In the genomic region with DNA sequence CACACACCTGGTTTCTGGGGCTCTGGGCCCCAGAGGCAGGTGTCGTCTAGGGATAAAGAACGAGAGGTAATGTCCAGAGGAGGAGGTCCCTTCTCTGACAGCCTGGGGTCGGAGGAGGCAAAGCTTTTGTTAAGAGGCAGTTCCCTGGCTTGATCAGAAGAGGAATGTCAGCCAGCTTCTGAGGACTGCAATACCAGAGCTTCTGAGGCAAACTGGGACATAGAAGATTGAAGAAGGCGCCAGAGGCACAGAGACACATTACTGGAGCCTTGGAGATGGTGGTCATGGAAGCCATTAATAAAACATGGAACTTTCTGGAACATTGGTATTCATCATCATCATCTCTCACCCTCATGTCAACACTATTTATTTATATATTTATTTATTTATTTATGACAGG, we compare ENCODE assay signal across 11 cellular contexts. TPM values are rescaled to one million over a fixed set of nuclear protein-coding genes. Genes with fewer than 3 reads are reported as not detected.
DNase-seq lines count a peak whose midpoint lies in the region; ATAC-seq and TF ChIP-seq lines count a peak whose summit lies in the region.
"Had no signal": no experiment of that assay in that cellular context is flagged by ENCODE, and none has a peak within 500 bp of the region (broad histone marks: within the 10 kb centered on the region; RNA-seq: fewer than 3 reads in every experiment).

No MANE protein-coding gene starts in this region.

- H3K27me3 Mint-ChIP-seq in activated CD8-positive, alpha-beta T cell treated with anti-CD3 and anti-CD28 coated beads, Interleukin-2, amount 10 ng/mL, durations not matched to agents 7 days and 5 days (ENCODE audit: low read depth): peaks cover 14% of the 10 kb centered on the region
- H3K27me3 Mint-ChIP-seq in activated CD8-positive, alpha-beta T cell treated with anti-CD3 and anti-CD28 coated beads for 36 hours: peaks cover 3% of the 10 kb centered on the region
- H3K27me3 Mint-ChIP-seq in neural progenitor cell (ENCODE audit: insufficient read depth, low read depth): peaks cover 6% of the 10 kb centered on the region
- H3K27me3 Mint-ChIP-seq in endothelial cell (ENCODE audit: unreplicated experiment): peaks cover 6% of the 10 kb centered on the region
- H3K27me3 Mint-ChIP-seq in stimulated activated naive CD8-positive, alpha-beta T cell treated with anti-CD3 and anti-CD28 coated beads, Interleukin-15, amount 100 ng/mL, for 72 hours: no peaks in the 10 kb centered on the region

- peaks cover 8% of the 10 kb centered on the region for H3K4me1 ChIP-seq in fibroblast of lung (ENCODE audit: control insufficient read depth, extremely low read depth, insufficient read depth, low read length)
- H3K4me1 ChIP-seq in neural progenitor cell: no peaks in the 10 kb centered on the region
- no peaks in the 10 kb centered on the region for H3K4me1 ChIP-seq in upper lobe of right lung
- H3K4me1 ChIP-seq: A549 had no signal

- no peaks in the 10 kb centered on the region for H3K79me2 ChIP-seq in fibroblast of lung (ENCODE audit: control insufficient read depth, insufficient read depth, low read length)
- H3K79me2 ChIP-seq in neural progenitor cell (ENCODE audit: low read depth): no peaks in the 10 kb centered on the region

- H3K27me3 ChIP-seq in fibroblast of lung (ENCODE audit: control insufficient read depth, insufficient read depth, low read length): no peaks in the 10 kb centered on the region
- no peaks in the 10 kb centered on the region for H3K27me3 ChIP-seq in neural progenitor cell
- no peaks in the 10 kb centered on the region for H3K27me3 ChIP-seq in upper lobe of right lung

- peak overlapping the region; percentile 86 for H3K27ac ChIP-seq in fibroblast of lung (ENCODE audit: insufficient read depth, low read length)
- H3K27ac ChIP-seq in neural progenitor cell: no peak overlapping the region
- H3K27ac ChIP-seq in upper lobe of right lung: peak overlapping the region; percentile 32
- H3K27ac ChIP-seq: A549 had no signal

- no peaks in the 10 kb centered on the region for H3K36me3 ChIP-seq in fibroblast of lung (ENCODE audit: control insufficient read depth, insufficient read depth, low read length)
- no peaks in the 10 kb centered on the region for H3K36me3 ChIP-seq in neural progenitor cell
- H3K36me3 ChIP-seq in upper lobe of right lung: no peaks in the 10 kb centered on the region

- peak overlapping the region; percentile 54 for H2AFZ ChIP-seq in fibroblast of lung (ENCODE audit: low read length)
- no peak overlapping the region for H2AFZ ChIP-seq in neural progenitor cell (replicated peaks)

- H4K20me1 ChIP-seq in fibroblast of lung (ENCODE audit: control insufficient read depth, extremely low read depth, insufficient read depth, low read length) (no peaks in the 10 kb centered on the region), neural progenitor cell (ENCODE audit: low read depth) (no peaks in the 10 kb centered on the region)

- H3F3A ChIP-seq in neural progenitor cell (ENCODE audit: low read depth): no peaks in the 10 kb centered on the region

- TF ChIP-seq CTCF in activated CD8-positive, alpha-beta T cell treated with anti-CD3 and anti-CD28 coated beads for 36 hours (IDR thresholded peaks at IDR 0.05): no peak
- TF ChIP-seq CTCF in fibroblast of lung (conservative IDR thresholded peaks at IDR 0.05 in 1 of 2, IDR thresholded peaks at IDR 0.05 in 1 of 2; ENCODE audit: low read depth in 1 of 2, low read length in 2 of 2) (no peak), neural progenitor cell (IDR thresholded peaks at IDR 0.05) (no peak), upper lobe of right lung (IDR thresholded peaks at IDR 0.05) (no peak), endothelial cell (IDR thresholded peaks at IDR 0.05; ENCODE audit: unreplicated experiment) (no peak)

- peak overlapping the region; percentile 10 for H3K27ac Mint-ChIP-seq in activated CD8-positive, alpha-beta T cell treated with anti-CD3 and anti-CD28 coated beads, Interleukin-2, amount 10 ng/mL, durations not matched to agents 7 days and 5 days
- no peak overlapping the region for H3K27ac Mint-ChIP-seq in activated CD8-positive, alpha-beta T cell treated with anti-CD3 and anti-CD28 coated beads for 36 hours
- peak overlapping the region; percentile 32 for H3K27ac Mint-ChIP-seq in neural progenitor cell
- H3K27ac Mint-ChIP-seq in endothelial cell (ENCODE audit: unreplicated experiment): no peak overlapping the region
- H3K27ac Mint-ChIP-seq in stimulated activated naive CD8-positive, alpha-beta T cell treated with anti-CD3 and anti-CD28 coated beads, Interleukin-15, amount 100 ng/mL, for 72 hours: no peak overlapping the region

- peak overlapping the region in 1 of 4 experiments; percentile 27 for H3K4me3 ChIP-seq in fibroblast of lung (replicated peaks in 1 of 4; ENCODE audit: control extremely low read depth in 1 of 4, insufficient read depth in 1 of 4, low read depth in 3 of 4, low read length in 4 of 4)
- no peak overlapping the region for H3K4me3 ChIP-seq in neural progenitor cell
- no peak overlapping the region for H3K4me3 ChIP-seq in upper lobe of right lung
- H3K4me3 ChIP-seq: A549 had no signal

- intact Hi-C loops in activated CD8-positive, alpha-beta T cell treated with anti-CD3 and anti-CD28 coated beads for 36 hours (cut with micrococcal nuclease): no loop called here
- intact Hi-C loops in upper lobe of right lung (cut with DNase I): no loop called here

- H3K4me2 ChIP-seq in fibroblast of lung (ENCODE audit: extremely low read depth, insufficient read depth, low read length) (peak overlapping the region; percentile 73), neural progenitor cell (no peak overlapping the region)
- H3K4me2 ChIP-seq: A549 had no signal

- H3K4me3 Mint-ChIP-seq in activated CD8-positive, alpha-beta T cell treated with anti-CD3 and anti-CD28 coated beads, Interleukin-2, amount 10 ng/mL, durations not matched to agents 7 days and 5 days: no peak overlapping the region
- H3K4me3 Mint-ChIP-seq in activated CD8-positive, alpha-beta T cell treated with anti-CD3 and anti-CD28 coated beads for 36 hours: no peak overlapping the region
- H3K4me3 Mint-ChIP-seq in neural progenitor cell (no peak overlapping the region), endothelial cell (ENCODE audit: unreplicated experiment) (no peak overlapping the region)
- H3K4me3 Mint-ChIP-seq in stimulated activated naive CD8-positive, alpha-beta T cell treated with anti-CD3 and anti-CD28 coated beads, Interleukin-15, amount 100 ng/mL, for 72 hours: no peak overlapping the region

- no peaks in the 10 kb centered on the region for H3K9me3 Mint-ChIP-seq in activated CD8-positive, alpha-beta T cell treated with anti-CD3 and anti-CD28 coated beads, Interleukin-2, amount 10 ng/mL, durations not matched to agents 7 days and 5 days (ENCODE audit: insufficient read depth)
- H3K9me3 Mint-ChIP-seq in activated CD8-positive, alpha-beta T cell treated with anti-CD3 and anti-CD28 coated beads for 36 hours: no peaks in the 10 kb centered on the region
- H3K9me3 Mint-ChIP-seq in neural progenitor cell (no peaks in the 10 kb centered on the region), endothelial cell (ENCODE audit: unreplicated experiment) (no peaks in the 10 kb centered on the region)
- H3K9me3 Mint-ChIP-seq in stimulated activated naive CD8-positive, alpha-beta T cell treated with anti-CD3 and anti-CD28 coated beads, Interleukin-15, amount 100 ng/mL, for 72 hours: no peaks in the 10 kb centered on the region

- H3K9me3 ChIP-seq in fibroblast of lung (ENCODE audit: control insufficient read depth, insufficient read depth, low read depth, low read length): no peaks in the 10 kb centered on the region
- H3K9me3 ChIP-seq in neural progenitor cell (ENCODE audit: low read depth): no peaks in the 10 kb centered on the region
- no peaks in the 10 kb centered on the region for H3K9me3 ChIP-seq in upper lobe of right lung
- H3K9me3 ChIP-seq: A549 had no signal

- CTCF ChIA-PET in activated CD8-positive, alpha-beta T cell treated with anti-CD3 and anti-CD28 coated beads, Interleukin-2, amount 10 ng/mL, durations not matched to agents 7 days and 5 days (lab: Charles Lee): interaction anchor here (0.7 kb wide), 1 partner anchor 30 kb away, joined by 3 read pairs; no protein-coding TSS in a partner anchor
- CTCF ChIA-PET in activated CD8-positive, alpha-beta T cell treated with anti-CD3 and anti-CD28 coated beads for 36 hours (lab: Charles Lee): no interaction called here

- POLR2A ChIA-PET in activated CD8-positive, alpha-beta T cell treated with anti-CD3 and anti-CD28 coated beads, Interleukin-2, amount 10 ng/mL, durations not matched to agents 7 days and 5 days (lab: Charles Lee): interaction anchor here (1.1 kb wide), 1 partner anchor 21 kb away, joined by 3 read pairs; no protein-coding TSS in a partner anchor
- POLR2A ChIA-PET in activated CD8-positive, alpha-beta T cell treated with anti-CD3 and anti-CD28 coated beads for 36 hours (lab: Charles Lee): interaction anchor here (0.9 kb wide), 1 partner anchor 11 kb away, joined by 3 read pairs; no protein-coding TSS in a partner anchor

- ATAC-seq in activated CD8-positive, alpha-beta T cell treated with anti-CD3 and anti-CD28 coated beads, Interleukin-2, amount 10 ng/mL, durations not matched to agents 7 days and 5 days: no peak
- no peak for ATAC-seq in activated CD8-positive, alpha-beta T cell treated with anti-CD3 and anti-CD28 coated beads for 36 hours
- no peak for ATAC-seq in upper lobe of right lung
- ATAC-seq in stimulated activated naive CD8-positive, alpha-beta T cell treated with anti-CD3 and anti-CD28 coated beads, Interleukin-15, amount 100 ng/mL, for 72 hours: no peak

- H3K36me3 Mint-ChIP-seq in activated CD8-positive, alpha-beta T cell treated with anti-CD3 and anti-CD28 coated beads, Interleukin-2, amount 10 ng/mL, durations not matched to agents 7 days and 5 days (ENCODE audit: low read depth): no peaks in the 10 kb centered on the region
- no peaks in the 10 kb centered on the region for H3K36me3 Mint-ChIP-seq in activated CD8-positive, alpha-beta T cell treated with anti-CD3 and anti-CD28 coated beads for 36 hours (ENCODE audit: low read depth)
- H3K36me3 Mint-ChIP-seq in neural progenitor cell: no peaks in the 10 kb centered on the region
- H3K36me3 Mint-ChIP-seq in endothelial cell (ENCODE audit: low read depth, unreplicated experiment): no peaks in the 10 kb centered on the region

- peaks cover 7% of the 10 kb centered on the region for H3K4me1 Mint-ChIP-seq in activated CD8-positive, alpha-beta T cell treated with anti-CD3 and anti-CD28 coated beads, Interleukin-2, amount 10 ng/mL, durations not matched to agents 7 days and 5 days (ENCODE audit: low read depth)
- peaks cover 8% of the 10 kb centered on the region for H3K4me1 Mint-ChIP-seq in activated CD8-positive, alpha-beta T cell treated with anti-CD3 and anti-CD28 coated beads for 36 hours (ENCODE audit: low read depth)
- H3K4me1 Mint-ChIP-seq in neural progenitor cell: peaks cover 20% of the 10 kb centered on the region
- H3K4me1 Mint-ChIP-seq in endothelial cell (ENCODE audit: unreplicated experiment): peaks cover 13% of the 10 kb centered on the region
- peaks cover 7% of the 10 kb centered on the region for H3K4me1 Mint-ChIP-seq in stimulated activated naive CD8-positive, alpha-beta T cell treated with anti-CD3 and anti-CD28 coated beads, Interleukin-15, amount 100 ng/mL, for 72 hours

- peak overlapping the region; percentile 27 for H3K9ac ChIP-seq in fibroblast of lung (ENCODE audit: insufficient read depth, low read length)
- no peak overlapping the region for H3K9ac ChIP-seq in neural progenitor cell

- no peak for DNase-seq in activated CD8-positive, alpha-beta T cell treated with anti-CD3 and anti-CD28 coated beads, Interleukin-2, amount 10 ng/mL, durations not matched to agents 7 days and 5 days
- no peak for DNase-seq in activated CD8-positive, alpha-beta T cell treated with anti-CD3 and anti-CD28 coated beads for 36 hours
- no peak for DNase-seq in fibroblast of lung (ENCODE audit: low read depth in 2 of 2)
- no peak for DNase-seq in neural progenitor cell (ENCODE audit: low spot score)
- DNase-seq in upper lobe of right lung: no peak
- DNase-seq in NCI-H345 (lab: John Stamatoyannopoulos, UW): no peak
- DNase-seq in endothelial cell (ENCODE audit: low spot score): no peak
- DNase-seq in stimulated activated naive CD8-positive, alpha-beta T cell treated with anti-CD3 and anti-CD28 coated beads, Interleukin-15, amount 100 ng/mL, for 72 hours: no peak
- DNase-seq: activated CD8-positive, alpha-beta memory T cell treated with anti-CD3 and anti-CD28 coated beads, Interleukin-2, amount 50 U/mL, for 4 hours; NCI-H524 treated with DMSO at 0.1 percent for 48 hours had no signal

RNA-seq across cellular contexts. Expression of a gene that starts 53.3 kb away (rescaled TPM):
- 1 to 10 TPM; 8.3 to 9.3 TPM for total RNA-seq in activated CD8-positive, alpha-beta T cell treated with anti-CD3 and anti-CD28 coated beads, Interleukin-2, amount 10 ng/mL, durations not matched to agents 7 days and 5 days
- 1 to 10 TPM; 5.3 to 6.2 TPM for total RNA-seq in activated CD8-positive, alpha-beta T cell treated with anti-CD3 and anti-CD28 coated beads for 36 hours
- 12.8 and 16.0 TPM in 2 replicates for total RNA-seq in fibroblast of lung
- polyA plus RNA-seq in fibroblast of lung: 8.7 and 15.9 TPM in 2 replicates
- 9.3 and 16.8 TPM in 2 replicates for polyA plus RNA-seq in fibroblast of lung (2012)
- 6.9 and 20.3 TPM in 2 replicates for polyA minus RNA-seq in fibroblast of lung (ENCODE audit: low replicate concordance)
- 5.0 and 10.5 TPM in 2 replicates for total RNA-seq in neural progenitor cell (ENCODE audit: low replicate concordance)
- 13.0 TPM for total RNA-seq in upper lobe of right lung
- total RNA-seq in endothelial cell (ENCODE audit: unreplicated experiment): 5.8 TPM

Comparison
In these comparisons a context has a peak if more than half of its experiments do, and no peak if none do; other contexts are left out.
1. H3K27ac Mint-ChIP-seq: peak in activated CD8-positive, alpha-beta T cell treated with anti-CD3 and anti-CD28 coated beads, Interleukin-2, amount 10 ng/mL, durations not matched to agents 7 days and 5 days (single experiment) and neural progenitor cell (single experiment); none in activated CD8-positive, alpha-beta T cell treated with anti-CD3 and anti-CD28 coated beads for 36 hours (single experiment), endothelial cell (single experiment) and stimulated activated naive CD8-positive, alpha-beta T cell treated with anti-CD3 and anti-CD28 coated beads, Interleukin-15, amount 100 ng/mL, for 72 hours (0 of 2).